Comparison of ENCODE assay signal across 1 cellular context in genomic region chr10:104268691-104269645, GRCh38.
TF ChIP-seq lines count a peak whose summit lies in the region.

Gene GSTO2, plus strand, starts transcription at chr10:104269184. Its CDS starts 5,732 bp downstream, at chr10:104274916.

TF ChIP-seq in HepG2, 621 proteins besides CTCF, POLR2A, EP300 and RAD21 (continued from another document):
- TF ChIP-seq PATZ1 (CRISPR knock-in tag; IDR thresholded peaks at IDR 0.05), result no peak
- TF ChIP-seq TAF15 (IDR thresholded peaks at IDR 0.05; ENCODE audit: low read depth, low read length, poor library complexity, severe bottlenecking), result peak; percentile 38
- TF ChIP-seq ZNF18 (CRISPR knock-in tag; IDR thresholded peaks at IDR 0.05; ENCODE audit: insufficient replicate concordance), result no peak
- TF ChIP-seq ZNF768 (CRISPR knock-in tag; IDR thresholded peaks at IDR 0.05), result no peak
- TF ChIP-seq POLR2AphosphoS5 (IDR thresholded peaks at IDR 0.05; ENCODE audit: low read depth, low read length), result peak; percentile 15; the same call in 1 of the 2 replicates
- TF ChIP-seq ZNF138 (CRISPR knock-in tag; IDR thresholded peaks at IDR 0.05; ENCODE audit: low read depth), result no peak
- TF ChIP-seq POLR2G (IDR thresholded peaks at IDR 0.05; ENCODE audit: low read depth, low read length), result peak; percentile 24; the same call in 1 of the 2 replicates
- no peak for TF ChIP-seq MEIS2 (CRISPR knock-in tag; IDR thresholded peaks at IDR 0.05)
- TF ChIP-seq ZSCAN22 (CRISPR knock-in tag; IDR thresholded peaks at IDR 0.05), result no peak
- TF ChIP-seq RBM22 (optimal IDR thresholded peaks at IDR 0.05; ENCODE audit: low read length), result peak; percentile 66
- no peak for TF ChIP-seq AHR (CRISPR knock-in tag; IDR thresholded peaks at IDR 0.05)
- peak; percentile 80 for TF ChIP-seq RBFOX2 (IDR thresholded peaks at IDR 0.05; ENCODE audit: low read depth, low read length)
- no peak for TF ChIP-seq HOXD1 (CRISPR knock-in tag; IDR thresholded peaks at IDR 0.05)
- no peak for TF ChIP-seq ZNF749 (CRISPR knock-in tag; IDR thresholded peaks at IDR 0.05; ENCODE audit: borderline replicate concordance)
- TF ChIP-seq SMARCC2 (IDR thresholded peaks at IDR 0.05), result no peak
- TF ChIP-seq ZIK1 (CRISPR knock-in tag; IDR thresholded peaks at IDR 0.05; ENCODE audit: borderline replicate concordance, low read depth), result no peak
- TF ChIP-seq ZNF101 (CRISPR knock-in tag; IDR thresholded peaks at IDR 0.05; ENCODE audit: borderline replicate concordance, low read depth), result no peak
- TF ChIP-seq ZNF292 (CRISPR knock-in tag; IDR thresholded peaks at IDR 0.05; ENCODE audit: borderline replicate concordance, low read depth), result no peak
- no peak for TF ChIP-seq ZNF274 (CRISPR knock-in tag; IDR thresholded peaks at IDR 0.05)
- TF ChIP-seq REPIN1 (CRISPR knock-in tag; IDR thresholded peaks at IDR 0.05; ENCODE audit: borderline replicate concordance, low read depth), result no peak
- no peak for TF ChIP-seq TFAP4 (IDR thresholded peaks at IDR 0.05; ENCODE audit: borderline replicate concordance, low read depth)
- no peak for TF ChIP-seq ZNF335 (CRISPR knock-in tag; IDR thresholded peaks at IDR 0.05)
- no peak for TF ChIP-seq ZSCAN21 (CRISPR knock-in tag; IDR thresholded peaks at IDR 0.05; ENCODE audit: borderline replicate concordance)
- no peak for TF ChIP-seq XRCC5 (optimal IDR thresholded peaks at IDR 0.05; ENCODE audit: low read length)
- TF ChIP-seq PHF5A (CRISPR knock-in tag; IDR thresholded peaks at IDR 0.05; ENCODE audit: low read depth, unreplicated experiment), result no peak
- TF ChIP-seq SRSF4 (IDR thresholded peaks at IDR 0.05; ENCODE audit: low read depth, low read length, poor library complexity, severe bottlenecking), result no peak
- 0 out of 2 replicates have a peak, but pooled peaks have one; percentile 21 for TF ChIP-seq ZBTB33 (CRISPR knock-in tag; IDR thresholded peaks at IDR 0.05)
